Comparison of ENCODE assay signal across 8 cellular contexts in the genomic region with DNA sequence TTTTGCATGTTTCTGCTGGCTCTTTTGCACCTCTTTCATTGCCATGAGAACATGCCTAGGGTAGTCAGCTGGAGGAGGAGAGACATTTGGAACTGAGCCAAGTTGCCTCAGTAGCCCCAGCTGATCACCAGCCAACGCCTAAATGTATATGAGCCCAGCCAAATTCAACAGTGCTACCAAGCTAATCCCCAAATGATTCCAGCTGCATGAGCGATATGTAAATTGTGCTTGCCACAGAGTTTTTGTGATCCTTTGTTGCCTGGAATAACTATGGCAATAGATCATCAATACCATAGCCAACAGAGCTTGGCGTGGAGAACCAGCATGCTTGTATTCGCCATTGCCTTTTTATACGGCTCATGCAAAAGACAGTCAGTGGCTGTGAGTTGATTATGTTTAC.
"Had no signal": no experiment of that assay in that cellular context is flagged by ENCODE, and none has a peak within 500 bp of the region (broad histone marks: within the 10 kb centered on the region; RNA-seq: fewer than 3 reads in every experiment).

No MANE protein-coding gene starts in this region.

- H3K4me2 ChIP-seq: GM23338 had no signal

- H2AFZ ChIP-seq: GM23338 had no signal

- H3K4me3 ChIP-seq: GM23338, HAP-1 had no signal

- H3K27ac ChIP-seq: HL-60 had no signal

- H3K4me1 Mint-ChIP-seq: IgD-negative memory B cell had no signal

- H3K9me3 Mint-ChIP-seq: GM23338, HFFc6, IgD-negative memory B cell had no signal

- H3K36me3 ChIP-seq: HAP-1 had no signal

- H3K9me3 ChIP-seq: HAP-1 had no signal

- ATAC-seq: GM23338, HCT116, HepG2 had no signal

- FAIRE-seq: HepG2 had no signal

- H3K4me1 ChIP-seq: HAP-1 had no signal

- DNase-seq: H7, HFFc6 had no signal

- H3K4me3 Mint-ChIP-seq: GM23338, HFFc6, IgD-negative memory B cell had no signal

- H3K27ac Mint-ChIP-seq: GM23338, HFFc6, IgD-negative memory B cell had no signal
